In genomic region chr5:13188393-13188792, GRCh38 we compare ENCODE assay signal across 23 cellular contexts.
DNase-seq lines count a peak whose midpoint lies in the region; ATAC-seq and TF ChIP-seq lines count a peak whose summit lies in the region.
"Had no signal": no experiment of that assay in that cellular context is flagged by ENCODE, and none has a peak within 500 bp of the region (broad histone marks: within the 10 kb centered on the region; RNA-seq: fewer than 3 reads in every experiment).

No MANE protein-coding gene starts in this region.

- no peaks in the 10 kb centered on the region for H3K9me3 ChIP-seq in RWPE2 (ENCODE audit: severe bottlenecking)
- H3K9me3 ChIP-seq in gastroesophageal sphincter, result no peaks in the 10 kb centered on the region
- H3K9me3 ChIP-seq in upper lobe of right lung, result no peaks in the 10 kb centered on the region
- H3K9me3 ChIP-seq: BLaER1 treated with 17β-estradiol and CSF1 and Interleukin-3, amounts not matched to agents 10 nM and 100 nM; heart left ventricle; sigmoid colon; tibial artery had no signal

- no peak for TF ChIP-seq POLR2A in gastroesophageal sphincter (IDR thresholded peaks at IDR 0.05)

- TF ChIP-seq CTCF in RWPE2 (IDR thresholded peaks at IDR 0.05; ENCODE audit: poor library complexity, severe bottlenecking), result no peak
- no peak for TF ChIP-seq CTCF in gastroesophageal sphincter (IDR thresholded peaks at IDR 0.05)
- no peak for TF ChIP-seq CTCF in upper lobe of right lung (IDR thresholded peaks at IDR 0.05)

- H3K4me3 ChIP-seq in RWPE2 (ENCODE audit: severe bottlenecking), result no peak overlapping the region
- H3K4me3 ChIP-seq in gastroesophageal sphincter, result no peak overlapping the region
- no peak overlapping the region for H3K4me3 ChIP-seq in upper lobe of right lung
- H3K4me3 ChIP-seq: BLaER1 treated with 17β-estradiol and CSF1 and Interleukin-3, amounts not matched to agents 10 nM and 100 nM; heart left ventricle; sigmoid colon; tibial artery had no signal

- H3K36me3 ChIP-seq in RWPE2 (ENCODE audit: low read depth), result no peaks in the 10 kb centered on the region
- H3K36me3 ChIP-seq in gastroesophageal sphincter, result no peaks in the 10 kb centered on the region
- H3K36me3 ChIP-seq in upper lobe of right lung, result no peaks in the 10 kb centered on the region
- H3K36me3 ChIP-seq: BLaER1 treated with 17β-estradiol and CSF1 and Interleukin-3, amounts not matched to agents 10 nM and 100 nM; heart left ventricle; sigmoid colon; tibial artery had no signal

- intact Hi-C loops in upper lobe of right lung (cut with DNase I), result no loop called here

- ATAC-seq in RWPE2 (ENCODE audit: low read depth) (peak; percentile 35; the same call in 1 of the 3 replicates), gastroesophageal sphincter (peak; percentile 40), upper lobe of right lung (peak; percentile 71), GM21515 (IDR thresholded peaks at IDR 0.05; ENCODE audit: unreplicated experiment) (no peak)
- ATAC-seq: activated naive CD4-positive, alpha-beta T cell treated with anti-CD3 and anti-CD28 coated beads, Interleukin-2, amount 50 U/mL, for 72 hours; heart left ventricle; left ventricle myocardium superior had no signal

- H3K27ac ChIP-seq in RWPE2 (ENCODE audit: poor library complexity, severe bottlenecking) (no peak overlapping the region), gastroesophageal sphincter (no peak overlapping the region), upper lobe of right lung (no peak overlapping the region)
- H3K27ac ChIP-seq: epithelial cell of prostate, heart left ventricle, sigmoid colon, tibial artery, VCaP had no signal

- H3K27me3 ChIP-seq in RWPE2 (ENCODE audit: insufficient read depth, poor library complexity, severe bottlenecking) (no peaks in the 10 kb centered on the region), gastroesophageal sphincter (no peaks in the 10 kb centered on the region), upper lobe of right lung (no peaks in the 10 kb centered on the region)
- H3K27me3 ChIP-seq: BLaER1 treated with 17β-estradiol and CSF1 and Interleukin-3, amounts not matched to agents 10 nM and 100 nM; heart left ventricle; sigmoid colon; tibial artery had no signal

- no peak for TF ChIP-seq EP300 in gastroesophageal sphincter (IDR thresholded peaks at IDR 0.05)

- H3K4me1 ChIP-seq in RWPE2 (ENCODE audit: insufficient read depth, poor library complexity, severe bottlenecking) (no peaks in the 10 kb centered on the region), gastroesophageal sphincter (no peaks in the 10 kb centered on the region), upper lobe of right lung (no peaks in the 10 kb centered on the region)
- H3K4me1 ChIP-seq: heart left ventricle, sigmoid colon, tibial artery had no signal

- DNase-seq in HT1080 (ENCODE audit: low read depth), result peak; percentile 82
- DNase-seq in RWPE2 (ENCODE audit: low spot score), result no peak
- no peak for DNase-seq in upper lobe of right lung
- no peak for DNase-seq in NCI-H748 treated with DMSO at 0.1 percent for 48 hours (lab: John Stamatoyannopoulos, UW)
- no peak for DNase-seq in HK-2 (ENCODE audit: unreplicated experiment)
- DNase-seq: activated CD4-positive, alpha-beta T cell treated with anti-CD3 and anti-CD28 coated beads for 4 hours; effector CD4-positive, alpha-beta T cell; heart left ventricle; left ventricle myocardium superior; NCI-H1092 treated with DMSO at 0.1 percent for 48 hours; NCI-H187 treated with DMSO at 0.1 percent for 48 hours; NCI-H2171 treated with DMSO at 0.1 percent for 48 hours; NCI-H524 treated with DMSO at 0.1 percent for 48 hours; SHP77 treated with DMSO at 0.1 percent for 48 hours; sigmoid colon; stimulated activated CD4-positive, alpha-beta T cell treated with anti-CD3 and anti-CD28 coated beads, Interleukin-4, amount 100 ng/mL, for 24 hours had no signal
